19 cellular contexts compared by ENCODE assay signal in genomic region chr17:62868008-62868407, GRCh38. TPM values are rescaled to one million over a fixed set of nuclear protein-coding genes. Genes with fewer than 3 reads are reported as not detected.
DNase-seq lines count a peak whose midpoint lies in the region; ATAC-seq and TF ChIP-seq lines count a peak whose summit lies in the region.
"Had no signal": no experiment of that assay in that cellular context is flagged by ENCODE, and none has a peak within 500 bp of the region (broad histone marks: within the 10 kb centered on the region; RNA-seq: fewer than 3 reads in every experiment).

No MANE protein-coding gene starts in this region.

- no peaks in the 10 kb centered on the region for H3K4me1 ChIP-seq in HEK293 (ENCODE audit: control insufficient read depth, insufficient read depth, low read length)
- H3K4me1 ChIP-seq: Caco-2 had no signal

- no peaks in the 10 kb centered on the region for H3K27me3 ChIP-seq in neural cell (ENCODE audit: insufficient read depth, low read depth, low read length)
- H3K27me3 ChIP-seq: BLaER1 had no signal

- TF ChIP-seq CTCF in HEK293 (tag by site-specific recombination; IDR thresholded peaks at IDR 0.05) (no peak), glutamatergic neuron (IDR thresholded peaks at IDR 0.05; ENCODE audit: partially characterized antibody, unreplicated experiment) (no peak), neural cell (IDR thresholded peaks at IDR 0.05; ENCODE audit: poor library complexity, severe bottlenecking) (no peak), type B pancreatic cell (conservative IDR thresholded peaks at IDR 0.05) (no peak)

- H3K27ac Mint-ChIP-seq in glutamatergic neuron (ENCODE audit: unreplicated experiment): peak overlapping the region; percentile 24
- peak overlapping the region; percentile 40 for H3K27ac Mint-ChIP-seq in type B pancreatic cell
- H3K27ac Mint-ChIP-seq: B cell; CD4-positive, alpha-beta memory T cell; H9; HFFc6 had no signal

- peak overlapping the region; percentile 10 for H2AFZ ChIP-seq in neural cell (ENCODE audit: low read depth, low read length)
- H2AFZ ChIP-seq: GM23248 had no signal

- no peak for TF ChIP-seq RAD21 in neural cell (conservative IDR thresholded peaks at IDR 0.05)

- no peak overlapping the region for H3K4me3 ChIP-seq in HEK293 (ENCODE audit: low read depth, low read length)
- no peak overlapping the region for H3K4me3 ChIP-seq in neural cell (ENCODE audit: low read length)
- H3K4me3 ChIP-seq: BLaER1, GM23248 had no signal

- no peak overlapping the region for H3K4me2 ChIP-seq in neural cell (ENCODE audit: low read length)
- H3K4me2 ChIP-seq: BLaER1 had no signal

- TF ChIP-seq EP300 in neural cell (conservative IDR thresholded peaks at IDR 0.05; ENCODE audit: poor library complexity, severe bottlenecking): no peak

- no peak for ATAC-seq in GM19467 (IDR thresholded peaks at IDR 0.05; ENCODE audit: unreplicated experiment)
- ATAC-seq: HCT116 had no signal

- H4K20me1 ChIP-seq in neural cell (ENCODE audit: insufficient read depth): no peaks in the 10 kb centered on the region
- H4K20me1 ChIP-seq: BLaER1 had no signal

- H3K9me2 ChIP-seq in neural cell (ENCODE audit: insufficient read depth, low read length): no peaks in the 10 kb centered on the region

- no peaks in the 10 kb centered on the region for H3K36me3 Mint-ChIP-seq in glutamatergic neuron (ENCODE audit: unreplicated experiment)
- no peaks in the 10 kb centered on the region for H3K36me3 Mint-ChIP-seq in type B pancreatic cell
- H3K36me3 Mint-ChIP-seq: CD4-positive, alpha-beta memory T cell had no signal

- H3K4me1 Mint-ChIP-seq in glutamatergic neuron (ENCODE audit: low read depth, unreplicated experiment) (peaks cover 30% of the 10 kb centered on the region), type B pancreatic cell (ENCODE audit: unreplicated experiment) (peaks cover 24% of the 10 kb centered on the region)
- H3K4me1 Mint-ChIP-seq: B cell; CD4-positive, alpha-beta memory T cell had no signal

- no peak overlapping the region for H3K27ac ChIP-seq in HEK293 (ENCODE audit: extremely low read depth, low read depth, low read length)
- peak overlapping the region; percentile 99 for H3K27ac ChIP-seq in neural cell (ENCODE audit: low read length)
- H3K27ac ChIP-seq: 22Rv1, BLaER1, C4-2B, GM23248 had no signal

- DNase-seq in glutamatergic neuron (no peak), type B pancreatic cell (ENCODE audit: extremely low spot score, unreplicated experiment) (no peak), NCI-H226 (no peak), COLO829 (ENCODE audit: low spot score) (no peak)
- DNase-seq: Caco-2; CD4-positive, alpha-beta memory T cell; DMS153; DND-41; GM23248; H9; HFFc6 had no signal

- peaks cover 3% of the 10 kb centered on the region for H3K27me3 Mint-ChIP-seq in glutamatergic neuron (ENCODE audit: unreplicated experiment)
- no peaks in the 10 kb centered on the region for H3K27me3 Mint-ChIP-seq in type B pancreatic cell

- CTCF ChIA-PET in HEK293 (lab: Yijun Ruan, JAX): interaction anchor here (0.6 kb wide), 1 partner anchor 19 kb away, joined by 3 read pairs; no protein-coding TSS in a partner anchor

- H3K36me3 ChIP-seq in HEK293 (ENCODE audit: control insufficient read depth in 2 of 2, insufficient read depth in 1 of 2, low read length in 2 of 2) (no peaks in the 10 kb centered on the region), neural cell (ENCODE audit: insufficient read depth, low read length) (no peaks in the 10 kb centered on the region)
- H3K36me3 ChIP-seq: BLaER1 had no signal

- H3K9me3 Mint-ChIP-seq in glutamatergic neuron (ENCODE audit: unreplicated experiment) (peaks cover 5% of the 10 kb centered on the region), type B pancreatic cell (peaks cover 5% of the 10 kb centered on the region)
- H3K9me3 Mint-ChIP-seq: H9, HFFc6 had no signal

- H3F3A ChIP-seq in neural cell (ENCODE audit: insufficient read depth, low read length, poor library complexity, severe bottlenecking): peaks cover 24% of the 10 kb centered on the region

- H3K9ac ChIP-seq in neural cell (ENCODE audit: low read length): peak overlapping the region; percentile 86
- H3K9ac ChIP-seq: BLaER1, GM23248 had no signal

- H3K79me2 ChIP-seq in neural cell (replicated peaks; ENCODE audit: insufficient read depth, low read length): no peaks in the 10 kb centered on the region

- H3K9me3 ChIP-seq in HEK293 (ENCODE audit: control insufficient read depth, insufficient read depth, low read depth, low read length) (no peaks in the 10 kb centered on the region), neural cell (ENCODE audit: low read length) (no peaks in the 10 kb centered on the region)
- H3K9me3 ChIP-seq: BLaER1, Caco-2 had no signal

- POLR2A ChIA-PET in HEK293 (lab: Yijun Ruan, JAX): no interaction called here

- H3K4me3 Mint-ChIP-seq in glutamatergic neuron (ENCODE audit: unreplicated experiment) (no peak overlapping the region), type B pancreatic cell (no peak overlapping the region)
- H3K4me3 Mint-ChIP-seq: B cell; CD4-positive, alpha-beta memory T cell; H9; HFFc6 had no signal

TF ChIP-seq in HEK293, 187 proteins besides CTCF, POLR2A, EP300 and RAD21:
- TF ChIP-seq ZNF433 (tag by site-specific recombination; IDR thresholded peaks at IDR 0.05; ENCODE audit: low read depth) (no peak), ZFP41 (tag by site-specific recombination; IDR thresholded peaks at IDR 0.05; ENCODE audit: borderline replicate concordance) (no peak), KLF10 (tag by site-specific recombination; IDR thresholded peaks at IDR 0.05) (no peak), PRDM1 (tag by site-specific recombination; IDR thresholded peaks at IDR 0.05) (peak; percentile 86), ZNF248 (tag by site-specific recombination; IDR thresholded peaks at IDR 0.05) (no peak), SCRT1 (tag by site-specific recombination; IDR thresholded peaks at IDR 0.05; ENCODE audit: borderline replicate concordance) (no peak), ZNF157 (tag by site-specific recombination; IDR thresholded peaks at IDR 0.05) (no peak)

TF ChIP-seq in neural cell, 6 proteins besides CTCF, POLR2A, EP300 and RAD21:
- TF ChIP-seq MXI1 (conservative IDR thresholded peaks at IDR 0.05; ENCODE audit: poor library complexity, severe bottlenecking) (no peak), TAF1 (IDR thresholded peaks at IDR 0.05; ENCODE audit: low read depth) (no peak), EZH2 (IDR thresholded peaks at IDR 0.05; ENCODE audit: borderline replicate concordance, insufficient read depth, low read length, poor library complexity, severe bottlenecking) (no peak)

RNA-seq across cellular contexts. Expression of gene MARCHF10, which starts 59.9 kb away (rescaled TPM):
- not detected for total RNA-seq in glutamatergic neuron (ENCODE audit: unreplicated experiment)
- 0.27 and 1.7 TPM in 2 replicates for polyA plus RNA-seq in neural cell
- polyA minus RNA-seq in neural cell: not detected in 2 replicates
- total RNA-seq in type B pancreatic cell (ENCODE audit: low replicate concordance): not detected in 2 replicates
- total RNA-seq: B cell, Caco-2, H9 had no signal
